ENCODE assay signal across 26 cellular contexts in genomic region chr1:239707615-239708014, GRCh38.
"Had no signal": no experiment of that assay in that cellular context is flagged by ENCODE, and none has a peak within 500 bp of the region (broad histone marks: within the 10 kb centered on the region; RNA-seq: fewer than 3 reads in every experiment).

No MANE protein-coding gene starts in this region.

- H3K4me1 Mint-ChIP-seq: memory B cell, naive B cell had no signal

- ATAC-seq: foreskin keratinocyte; gastroesophageal sphincter; heart left ventricle; left lobe of liver; mucosa of descending colon; sciatic nerve; stimulated activated effector memory CD8-positive, alpha-beta T cell treated with anti-CD3 and anti-CD28 coated beads, Interleukin-12 subunit alpha, Interleukin-12 subunit beta, amount 100 ng/mL, for 72 hours had no signal

- H3K27ac ChIP-seq: esophagus muscularis mucosa, foreskin keratinocyte, gastroesophageal sphincter, heart left ventricle, hepatocyte, prostate gland, right atrium auricular region, stomach, thyroid gland, vagina had no signal

- DNase-seq: dermis blood vessel endothelial cell; effector memory CD4-positive, alpha-beta T cell; foreskin keratinocyte; heart left ventricle; kidney; mucosa of descending colon; naive B cell; nephron progenitor cell; nucleus accumbens; stimulated activated CD4-positive, alpha-beta T cell treated with anti-CD3 and anti-CD28 coated beads, Interleukin-12 subunit alpha, Interleukin-12 subunit beta, amount 100 ng/mL, for 4 hours; stimulated activated CD4-positive, alpha-beta T cell treated with anti-CD3 and anti-CD28 coated beads, Interleukin-2, amount 100 ng/mL, for 24 hours; stimulated activated CD4-positive, alpha-beta T cell treated with anti-CD3 and anti-CD28 coated beads, Interleukin-4, amount 100 ng/mL, for 24 hours; stimulated activated naive CD4-positive, alpha-beta T cell treated with Interleukin-2 at 50 U/mL for 16 hours; stomach; thyroid gland; trophoblast cell had no signal

- H3K27me3 Mint-ChIP-seq: memory B cell, naive B cell had no signal

- H3K36me3 Mint-ChIP-seq: memory B cell, naive B cell had no signal

- H3K9me3 ChIP-seq: esophagus muscularis mucosa, gastroesophageal sphincter, heart left ventricle, mucosa of descending colon, prostate gland, right atrium auricular region, stomach, thyroid gland, vagina had no signal

- H3K27ac Mint-ChIP-seq: memory B cell; naive B cell; nephron progenitor cell; stimulated activated effector memory CD8-positive, alpha-beta T cell treated with anti-CD3 and anti-CD28 coated beads, Interleukin-12 subunit alpha, Interleukin-12 subunit beta, amount 100 ng/mL, for 72 hours had no signal

- H3K9me3 Mint-ChIP-seq: naive B cell; nephron progenitor cell; stimulated activated effector memory CD8-positive, alpha-beta T cell treated with anti-CD3 and anti-CD28 coated beads, Interleukin-12 subunit alpha, Interleukin-12 subunit beta, amount 100 ng/mL, for 72 hours had no signal

- H3K27me3 ChIP-seq: esophagus muscularis mucosa, foreskin keratinocyte, gastroesophageal sphincter, heart left ventricle, hepatocyte, right atrium auricular region, stomach, thyroid gland, vagina had no signal

- H3K4me3 Mint-ChIP-seq: memory B cell; naive B cell; nephron progenitor cell; stimulated activated effector memory CD8-positive, alpha-beta T cell treated with anti-CD3 and anti-CD28 coated beads, Interleukin-12 subunit alpha, Interleukin-12 subunit beta, amount 100 ng/mL, for 72 hours had no signal
